8 cellular contexts compared by ENCODE assay signal in genomic region chr10:9331583-9332008, GRCh38.
DNase-seq lines count a peak whose midpoint lies in the region; ATAC-seq, FAIRE-seq and TF ChIP-seq lines count a peak whose summit lies in the region.

No MANE protein-coding gene starts in this region.

- no peak overlapping the region for H2AFZ ChIP-seq in K562 (ENCODE audit: low read depth, low read length)

- FAIRE-seq in K562 (lab: Jason Lieb, UNC), result peak; percentile 56

- H3K9me3 ChIP-seq in K562 (replicated peaks; ENCODE audit: control insufficient read depth, insufficient read depth, low read depth, low read length) (no peaks in the 10 kb centered on the region), thyroid gland (no peaks in the 10 kb centered on the region)

- no peaks in the 10 kb centered on the region for H3K9me3 Mint-ChIP-seq in activated CD4-positive, alpha-beta T cell treated with anti-CD3 and anti-CD28 coated beads, Interleukin-2, amount 10 ng/mL, durations not matched to agents 24 days and 14 days

- peak; percentile 29 to 81 (median 47); a peak in 4 of 6 replicates for TF ChIP-seq CTCF in K562 (IDR thresholded peaks at IDR 0.05 in 2 of 3, conservative IDR thresholded peaks at IDR 0.05 in 1 of 3; ENCODE audit: insufficient read depth in 2 of 3, low read depth in 1 of 3, low read length in 3 of 3)
- peak; percentile 43 to 84 (median 75) for TF ChIP-seq CTCF in thyroid gland (IDR thresholded peaks at IDR 0.05)

- H3K36me3 ChIP-seq in H7 (replicated peaks; ENCODE audit: control insufficient read depth, insufficient read depth, low read length), result no peaks in the 10 kb centered on the region
- no peaks in the 10 kb centered on the region for H3K36me3 ChIP-seq in K562 (ENCODE audit: control insufficient read depth, insufficient read depth, low read length)
- H3K36me3 ChIP-seq in thyroid gland, result no peaks in the 10 kb centered on the region

- no peaks in the 10 kb centered on the region for H3K36me3 Mint-ChIP-seq in activated CD4-positive, alpha-beta T cell treated with anti-CD3 and anti-CD28 coated beads, Interleukin-2, amount 10 ng/mL, durations not matched to agents 24 days and 14 days (ENCODE audit: low read depth)

- H3K4me1 Mint-ChIP-seq in activated CD4-positive, alpha-beta T cell treated with anti-CD3 and anti-CD28 coated beads, Interleukin-2, amount 10 ng/mL, durations not matched to agents 24 days and 14 days, result no peaks in the 10 kb centered on the region

- no peak for TF ChIP-seq EP300 in K562 (IDR thresholded peaks at IDR 0.05; ENCODE audit: low read length)

- no peaks in the 10 kb centered on the region for H3K9me1 ChIP-seq in K562 (ENCODE audit: control insufficient read depth, insufficient read depth, low read length)

- no peaks in the 10 kb centered on the region for H4K20me1 ChIP-seq in K562 (replicated peaks; ENCODE audit: control insufficient read depth, insufficient read depth, low read length)

- TF ChIP-seq RAD21 in K562 (CRISPR knock-in tag; conservative IDR thresholded peaks at IDR 0.05 in 1 of 2, IDR thresholded peaks at IDR 0.05 in 1 of 2), result peak; percentile 76 to 91

- H3K27me3 ChIP-seq in H7 (ENCODE audit: control insufficient read depth, insufficient read depth, low read length), result no peaks in the 10 kb centered on the region
- H3K27me3 ChIP-seq in K562 (ENCODE audit: control insufficient read depth in 2 of 2, insufficient read depth in 2 of 2, low read length in 2 of 2), result no peaks in the 10 kb centered on the region
- H3K27me3 ChIP-seq in thyroid gland, result no peaks in the 10 kb centered on the region

- no peak overlapping the region for H3K9ac ChIP-seq in K562 (ENCODE audit: insufficient read depth in 1 of 2, low read depth in 2 of 2, low read length in 2 of 2)

- H3K27ac ChIP-seq in K562 (ENCODE audit: extremely low read depth, low read depth, low read length) (no peak overlapping the region), thyroid gland (no peak overlapping the region)

- ATAC-seq in K562, result peak; percentile 77

- CTCF ChIA-PET in K562 (lab: Yijun Ruan, JAX; ENCODE audit: low intra/inter-chr PET ratio), result interaction anchor here (0.9 kb wide), 1 partner anchor 1939 kb away, joined by 3 read pairs; no protein-coding TSS in a partner anchor

- POLR2A ChIA-PET in K562 (lab: Yijun Ruan, JAX), result no interaction called here

- WGBS in K562 (ENCODE audit: insufficient coverage, low coverage, missing lambda C conversion rate), result 4% methylated on average over 3 of the region's 3 CpGs
- WGBS in thyroid gland, 2 donors, result 26 to 28% methylated on average over 3 of the region's 3 CpGs

- no peaks in the 10 kb centered on the region for H3K4me1 ChIP-seq in K562 (replicated peaks in 1 of 2; ENCODE audit: control insufficient read depth in 2 of 2, insufficient read depth in 2 of 2, low read length in 2 of 2)
- no peaks in the 10 kb centered on the region for H3K4me1 ChIP-seq in thyroid gland

- in situ Hi-C loops in K562 (cut with MboI), result loop anchor here (25.0 kb wide), 1 partner anchor 1706 kb away; no protein-coding TSS in a partner anchor

- no TSS peak for BruUV-seq in K562 (replicated peaks; lab: Mats Ljungman, UMichigan)

- H3K4me3 Mint-ChIP-seq in activated CD4-positive, alpha-beta T cell treated with anti-CD3 and anti-CD28 coated beads, Interleukin-2, amount 10 ng/mL, durations not matched to agents 24 days and 14 days, result no peak overlapping the region

- H3K4me2 ChIP-seq in K562 (ENCODE audit: insufficient read depth, low read length), result no peak overlapping the region

- intact Hi-C loops in K562 (cut with micrococcal nuclease) (loop anchor here (5.0 kb wide), 2 partner anchors 1706 to 1946 kb away; no protein-coding TSS in a partner anchor), thyroid gland (cut with DNase I) (no loop called here)
- intact Hi-C loops in activated CD4-positive, alpha-beta T cell treated with anti-CD3 and anti-CD28 coated beads, Interleukin-2, amount 10 ng/mL, durations not matched to agents 24 days and 14 days (cut with micrococcal nuclease), result no loop called here

- TF ChIP-seq POLR2A in K562 (conservative IDR thresholded peaks at IDR 0.05) (no peak), thyroid gland (IDR thresholded peaks at IDR 0.05) (no peak)

- H3K4me3 ChIP-seq in H7 (ENCODE audit: insufficient read depth, low read depth, low read length) (no peak overlapping the region), K562 (no peak overlapping the region), thyroid gland (replicated peaks in 1 of 3) (no peak overlapping the region)

- H3K79me2 ChIP-seq in K562 (ENCODE audit: control insufficient read depth, insufficient read depth, low read length), result no peaks in the 10 kb centered on the region

- H3K27me3 Mint-ChIP-seq in activated CD4-positive, alpha-beta T cell treated with anti-CD3 and anti-CD28 coated beads, Interleukin-2, amount 10 ng/mL, durations not matched to agents 24 days and 14 days, result peaks cover 10% of the 10 kb centered on the region

- DNase-seq in NCI-H510A treated with DMSO at 0.1 percent for 48 hours (lab: John Stamatoyannopoulos, UW), result peak; percentile 42
- DNase-seq in NCI-H510A (lab: John Stamatoyannopoulos, UW), result no peak
- peak; percentile 7 for DNase-seq in H7
- peak; percentile 8 for DNase-seq in NCI-H1694 (lab: John Stamatoyannopoulos, UW)
- peak; percentile 35 to 53 (median 40) for DNase-seq in K562 (ENCODE audit: extremely low read depth in 1 of 4, low spot score in 3 of 4)
- peak; percentile 65 for DNase-seq in inferior parietal cortex (ENCODE audit: extremely low spot score)
- no peak for DNase-seq in thyroid gland
- DNase-seq in activated CD4-positive, alpha-beta T cell treated with anti-CD3 and anti-CD28 coated beads, Interleukin-2, amount 10 ng/mL, durations not matched to agents 24 days and 14 days, result no peak

- no peak overlapping the region for H3K27ac Mint-ChIP-seq in activated CD4-positive, alpha-beta T cell treated with anti-CD3 and anti-CD28 coated beads, Interleukin-2, amount 10 ng/mL, durations not matched to agents 24 days and 14 days

TF ChIP-seq in K562, 482 proteins besides CTCF, POLR2A, EP300 and RAD21 (continues in another document):
- TF ChIP-seq PTRF (tag; IDR thresholded peaks at IDR 0.05), result no peak
- no peak for TF ChIP-seq IFI16 (CRISPR knock-in tag; IDR thresholded peaks at IDR 0.05)
- no peak for TF ChIP-seq EP400 (IDR thresholded peaks at IDR 0.05)
- TF ChIP-seq MEF2A (IDR thresholded peaks at IDR 0.05; ENCODE audit: control insufficient read depth, low read depth, low read length), result peak; percentile 98
- TF ChIP-seq SMC3 (conservative IDR thresholded peaks at IDR 0.05; ENCODE audit: insufficient read depth, low read depth, low read length), result 0 out of 2 replicates have a peak, but pooled peaks have one; percentile 22
- TF ChIP-seq ZNF830 (CRISPR knock-in tag; IDR thresholded peaks at IDR 0.05), result no peak
- TF ChIP-seq MED1 (CRISPR knock-in tag; IDR thresholded peaks at IDR 0.05; ENCODE audit: borderline replicate concordance), result no peak
- TF ChIP-seq, protein P1, sequence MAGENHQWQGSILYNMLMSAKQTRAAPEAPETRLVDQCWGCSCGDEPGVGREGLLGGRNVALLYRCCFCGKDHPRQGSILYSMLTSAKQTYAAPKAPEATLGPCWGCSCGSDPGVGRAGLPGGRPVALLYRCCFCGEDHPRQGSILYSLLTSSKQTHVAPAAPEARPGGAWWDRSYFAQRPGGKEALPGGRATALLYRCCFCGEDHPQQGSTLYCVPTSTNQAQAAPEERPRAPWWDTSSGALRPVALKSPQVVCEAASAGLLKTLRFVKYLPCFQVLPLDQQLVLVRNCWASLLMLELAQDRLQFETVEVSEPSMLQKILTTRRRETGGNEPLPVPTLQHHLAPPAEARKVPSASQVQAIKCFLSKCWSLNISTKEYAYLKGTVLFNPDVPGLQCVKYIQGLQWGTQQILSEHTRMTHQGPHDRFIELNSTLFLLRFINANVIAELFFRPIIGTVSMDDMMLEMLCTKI (IDR thresholded peaks at IDR 0.05; ENCODE audit: partially characterized antibody), result no peak
- TF ChIP-seq C11orf30 (IDR thresholded peaks at IDR 0.05; ENCODE audit: low read depth), result peak; percentile 99
- no peak for TF ChIP-seq YBX1 (IDR thresholded peaks at IDR 0.05)
- no peak for TF ChIP-seq ZNF778 (CRISPR knock-in tag; IDR thresholded peaks at IDR 0.05)
- TF ChIP-seq POLR3G (IDR thresholded peaks at IDR 0.05; ENCODE audit: extremely low read depth, insufficient read length, insufficient replicate concordance), result no peak
- TF ChIP-seq MTA1 (IDR thresholded peaks at IDR 0.05; ENCODE audit: borderline replicate concordance), result no peak
- no peak for TF ChIP-seq CHD1 (IDR thresholded peaks at IDR 0.05; ENCODE audit: low read length)
- TF ChIP-seq ZFPM2 (CRISPR knock-in tag; IDR thresholded peaks at IDR 0.05), result no peak
- no peak for TF ChIP-seq TCFL5 (CRISPR knock-in tag; conservative IDR thresholded peaks at IDR 0.05)
- TF ChIP-seq ZNF197 (CRISPR knock-in tag; IDR thresholded peaks at IDR 0.05; ENCODE audit: low read depth), result no peak
- TF ChIP-seq MAFF (IDR thresholded peaks at IDR 0.05; ENCODE audit: low read length), result peak; percentile 100
- no peak for TF ChIP-seq DNMT1 (IDR thresholded peaks at IDR 0.05)
- TF ChIP-seq MAFK (IDR thresholded peaks at IDR 0.05; ENCODE audit: low read length), result peak; percentile 99
- peak; percentile 99 for TF ChIP-seq MAFG (tag; conservative IDR thresholded peaks at IDR 0.05)

Comparison
In these comparisons a context has a peak if more than half of its experiments do, and no peak if none do; other contexts are left out.
1. DNase-seq: peak in NCI-H510A treated with DMSO at 0.1 percent for 48 hours (single experiment), H7 (single experiment), NCI-H1694 (single experiment), K562 (4 of 4) and inferior parietal cortex (single experiment); none in NCI-H510A (single experiment), thyroid gland (0 of 2) and activated CD4-positive, alpha-beta T cell treated with anti-CD3 and anti-CD28 coated beads, Interleukin-2, amount 10 ng/mL, durations not matched to agents 24 days and 14 days (single experiment).